14 cellular contexts compared by ENCODE assay signal in genomic region chr3:71482771-71483170, GRCh38.
"Had no signal": no experiment of that assay in that cellular context is flagged by ENCODE, and none has a peak within 500 bp of the region (broad histone marks: within the 10 kb centered on the region; RNA-seq: fewer than 3 reads in every experiment).

No MANE protein-coding gene starts in this region.

- H3K36me3 Mint-ChIP-seq: brain, memory B cell, natural killer cell had no signal

- H3K27ac Mint-ChIP-seq: brain; dendritic cell treated with granulocyte-macrophage colony-stimulating factor and Interleukin-4, amounts not matched to agents 40 ng/mL and 50 ng/mL, for 4 days; memory B cell; natural killer cell; stimulated activated effector memory CD8-positive, alpha-beta T cell treated with anti-CD3 and anti-CD28 coated beads, Interleukin-12 subunit alpha, Interleukin-12 subunit beta, amount 100 ng/mL, for 72 hours had no signal

- H3K27me3 Mint-ChIP-seq: brain; dendritic cell treated with granulocyte-macrophage colony-stimulating factor and Interleukin-4, amounts not matched to agents 40 ng/mL and 50 ng/mL, for 4 days; memory B cell had no signal

- ATAC-seq: foreskin keratinocyte; left ventricle myocardium superior; mucosa of descending colon; natural killer cell; stimulated activated effector memory CD8-positive, alpha-beta T cell treated with anti-CD3 and anti-CD28 coated beads, Interleukin-12 subunit alpha, Interleukin-12 subunit beta, amount 100 ng/mL, for 72 hours had no signal

- H3K9me3 Mint-ChIP-seq: brain; dendritic cell treated with granulocyte-macrophage colony-stimulating factor and Interleukin-4, amounts not matched to agents 40 ng/mL and 50 ng/mL, for 4 days; memory B cell; natural killer cell; stimulated activated effector memory CD8-positive, alpha-beta T cell treated with anti-CD3 and anti-CD28 coated beads, Interleukin-12 subunit alpha, Interleukin-12 subunit beta, amount 100 ng/mL, for 72 hours had no signal

- H3K4me3 Mint-ChIP-seq: brain; dendritic cell treated with granulocyte-macrophage colony-stimulating factor and Interleukin-4, amounts not matched to agents 40 ng/mL and 50 ng/mL, for 4 days; memory B cell; natural killer cell; stimulated activated effector memory CD8-positive, alpha-beta T cell treated with anti-CD3 and anti-CD28 coated beads, Interleukin-12 subunit alpha, Interleukin-12 subunit beta, amount 100 ng/mL, for 72 hours had no signal

- DNase-seq: activated CD4-positive, alpha-beta T cell treated with anti-CD3 and anti-CD28 coated beads for 1 hour; effector memory CD4-positive, alpha-beta T cell; foreskin keratinocyte; glutamatergic neuron; kidney glomerular epithelial cell; left ventricle myocardium superior; mucosa of descending colon; natural killer cell; stimulated activated CD4-positive, alpha-beta T cell treated with anti-CD3 and anti-CD28 coated beads, Interleukin-2, amount 100 ng/mL, for 24 hours; substantia nigra had no signal
